13 cellular contexts compared by ENCODE assay signal in the genomic region with DNA sequence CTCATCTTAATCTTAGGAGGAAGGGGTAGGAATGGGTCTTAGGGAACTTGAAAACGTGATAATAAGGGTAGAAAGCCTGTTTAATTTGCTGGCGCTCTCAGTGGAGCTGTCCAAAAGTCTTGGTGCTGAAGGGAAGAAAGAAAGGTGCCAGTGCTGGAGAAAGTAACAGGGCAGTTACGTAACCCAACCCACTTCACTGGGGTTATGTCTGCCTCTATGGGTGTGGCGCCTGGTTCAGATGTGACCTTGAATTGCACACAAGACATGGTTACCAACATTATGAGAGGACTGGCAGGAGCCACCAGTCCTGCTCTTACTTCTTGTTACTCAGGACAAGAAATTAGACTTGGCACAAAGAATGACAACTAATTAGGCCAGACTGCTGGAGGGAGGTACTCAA. TPM values are rescaled to one million over a fixed set of nuclear protein-coding genes. Genes with fewer than 3 reads are reported as not detected.
A peak's percentile ranks its signal among the peaks of the same experiment; 100 is the strongest.
DNase-seq lines count a peak whose midpoint lies in the region; ATAC-seq, FAIRE-seq and TF ChIP-seq lines count a peak whose summit lies in the region.
"Had no signal": no experiment of that assay in that cellular context is flagged by ENCODE, and none has a peak within 500 bp of the region (broad histone marks: within the 10 kb centered on the region; RNA-seq: fewer than 3 reads in every experiment).

No MANE protein-coding gene starts in this region.

- H3K4me3 Mint-ChIP-seq in WTC11: no peak overlapping the region
- no peak overlapping the region for H3K4me3 Mint-ChIP-seq in activated naive CD8-positive, alpha-beta T cell treated with anti-CD3 and anti-CD28 coated beads for 36 hours
- H3K4me3 Mint-ChIP-seq: activated naive CD4-positive, alpha-beta T cell treated with anti-CD3 and anti-CD28 coated beads, Interleukin-2, amount 50 U/mL, for 24 hours had no signal

- no peaks in the 10 kb centered on the region for H3K36me3 Mint-ChIP-seq in WTC11
- H3K36me3 Mint-ChIP-seq in activated naive CD8-positive, alpha-beta T cell treated with anti-CD3 and anti-CD28 coated beads for 36 hours: no peaks in the 10 kb centered on the region
- H3K36me3 Mint-ChIP-seq: activated naive CD4-positive, alpha-beta T cell treated with anti-CD3 and anti-CD28 coated beads, Interleukin-2, amount 50 U/mL, for 24 hours had no signal

- CTCF ChIA-PET in WTC11 (lab: Charles Lee): no interaction called here

- no peak overlapping the region for H3K4me3 ChIP-seq in AG10803 (ENCODE audit: low read length)
- H3K4me3 ChIP-seq: heart left ventricle had no signal

- FAIRE-seq in RCC 7860 (lab: Jason Lieb, UNC): no peak

- no peaks in the 10 kb centered on the region for H3K9me3 Mint-ChIP-seq in WTC11
- H3K9me3 Mint-ChIP-seq in activated naive CD8-positive, alpha-beta T cell treated with anti-CD3 and anti-CD28 coated beads for 36 hours: no peaks in the 10 kb centered on the region

- TF ChIP-seq CTCF in AG10803 (conservative IDR thresholded peaks at IDR 0.05; ENCODE audit: low read length) (no peak), WTC11 (IDR thresholded peaks at IDR 0.05) (no peak)

- DNase-seq in AG10803 (ENCODE audit: low read depth): peak; percentile 12
- peak; percentile 13 for DNase-seq in HT1080 (ENCODE audit: low read depth)
- DNase-seq in WTC11 (ENCODE audit: low spot score): peak; percentile 51
- DNase-seq in iPS-NIHi11 (ENCODE audit: low spot score): peak; percentile 72
- DNase-seq in activated naive CD8-positive, alpha-beta T cell treated with anti-CD3 and anti-CD28 coated beads for 36 hours: no peak
- DNase-seq in RCC 7860 (ENCODE audit: low spot score): no peak
- DNase-seq in anterior cingulate cortex (lab: John Stamatoyannopoulos, UW): no peak
- DNase-seq: COR-L47, heart left ventricle, NCI-H2171, T-helper 9 cell had no signal

- no peak overlapping the region for H3K27ac Mint-ChIP-seq in WTC11
- H3K27ac Mint-ChIP-seq in activated naive CD8-positive, alpha-beta T cell treated with anti-CD3 and anti-CD28 coated beads for 36 hours: no peak overlapping the region
- H3K27ac Mint-ChIP-seq: activated naive CD4-positive, alpha-beta T cell treated with anti-CD3 and anti-CD28 coated beads, Interleukin-2, amount 50 U/mL, for 24 hours had no signal

- ATAC-seq in WTC11 (no peak; the same call in 1 of the 2 replicates), GM21423 (IDR thresholded peaks at IDR 0.05; ENCODE audit: unreplicated experiment) (no peak)
- ATAC-seq: heart left ventricle had no signal

- H3K27me3 Mint-ChIP-seq in WTC11 (ENCODE audit: low read depth): peaks cover 73% of the 10 kb centered on the region
- peaks cover 79% of the 10 kb centered on the region for H3K27me3 Mint-ChIP-seq in activated naive CD8-positive, alpha-beta T cell treated with anti-CD3 and anti-CD28 coated beads for 36 hours

- H3K4me1 Mint-ChIP-seq in WTC11: peaks cover 27% of the 10 kb centered on the region
- peaks cover 9% of the 10 kb centered on the region for H3K4me1 Mint-ChIP-seq in activated naive CD8-positive, alpha-beta T cell treated with anti-CD3 and anti-CD28 coated beads for 36 hours

- POLR2A ChIA-PET in WTC11 (lab: Charles Lee): no interaction called here

TF ChIP-seq in WTC11, 78 proteins besides CTCF, POLR2A, EP300 and RAD21:
- TF ChIP-seq, protein P1, sequence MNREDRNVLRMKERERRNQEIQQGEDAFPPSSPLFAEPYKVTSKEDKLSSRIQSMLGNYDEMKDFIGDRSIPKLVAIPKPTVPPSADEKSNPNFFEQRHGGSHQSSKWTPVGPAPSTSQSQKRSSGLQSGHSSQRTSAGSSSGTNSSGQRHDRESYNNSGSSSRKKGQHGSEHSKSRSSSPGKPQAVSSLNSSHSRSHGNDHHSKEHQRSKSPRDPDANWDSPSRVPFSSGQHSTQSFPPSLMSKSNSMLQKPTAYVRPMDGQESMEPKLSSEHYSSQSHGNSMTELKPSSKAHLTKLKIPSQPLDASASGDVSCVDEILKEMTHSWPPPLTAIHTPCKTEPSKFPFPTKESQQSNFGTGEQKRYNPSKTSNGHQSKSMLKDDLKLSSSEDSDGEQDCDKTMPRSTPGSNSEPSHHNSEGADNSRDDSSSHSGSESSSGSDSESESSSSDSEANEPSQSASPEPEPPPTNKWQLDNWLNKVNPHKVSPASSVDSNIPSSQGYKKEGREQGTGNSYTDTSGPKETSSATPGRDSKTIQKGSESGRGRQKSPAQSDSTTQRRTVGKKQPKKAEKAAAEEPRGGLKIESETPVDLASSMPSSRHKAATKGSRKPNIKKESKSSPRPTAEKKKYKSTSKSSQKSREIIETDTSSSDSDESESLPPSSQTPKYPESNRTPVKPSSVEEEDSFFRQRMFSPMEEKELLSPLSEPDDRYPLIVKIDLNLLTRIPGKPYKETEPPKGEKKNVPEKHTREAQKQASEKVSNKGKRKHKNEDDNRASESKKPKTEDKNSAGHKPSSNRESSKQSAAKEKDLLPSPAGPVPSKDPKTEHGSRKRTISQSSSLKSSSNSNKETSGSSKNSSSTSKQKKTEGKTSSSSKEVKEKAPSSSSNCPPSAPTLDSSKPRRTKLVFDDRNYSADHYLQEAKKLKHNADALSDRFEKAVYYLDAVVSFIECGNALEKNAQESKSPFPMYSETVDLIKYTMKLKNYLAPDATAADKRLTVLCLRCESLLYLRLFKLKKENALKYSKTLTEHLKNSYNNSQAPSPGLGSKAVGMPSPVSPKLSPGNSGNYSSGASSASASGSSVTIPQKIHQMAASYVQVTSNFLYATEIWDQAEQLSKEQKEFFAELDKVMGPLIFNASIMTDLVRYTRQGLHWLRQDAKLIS (CRISPR knock-in tag; IDR thresholded peaks at IDR 0.05; ENCODE audit: borderline replicate concordance): no peak
- 0 out of 2 replicates have a peak, but pooled peaks have one; percentile 30 for TF ChIP-seq ZNF232 (CRISPR knock-in tag; IDR thresholded peaks at IDR 0.05)
- TF ChIP-seq, protein P2, sequence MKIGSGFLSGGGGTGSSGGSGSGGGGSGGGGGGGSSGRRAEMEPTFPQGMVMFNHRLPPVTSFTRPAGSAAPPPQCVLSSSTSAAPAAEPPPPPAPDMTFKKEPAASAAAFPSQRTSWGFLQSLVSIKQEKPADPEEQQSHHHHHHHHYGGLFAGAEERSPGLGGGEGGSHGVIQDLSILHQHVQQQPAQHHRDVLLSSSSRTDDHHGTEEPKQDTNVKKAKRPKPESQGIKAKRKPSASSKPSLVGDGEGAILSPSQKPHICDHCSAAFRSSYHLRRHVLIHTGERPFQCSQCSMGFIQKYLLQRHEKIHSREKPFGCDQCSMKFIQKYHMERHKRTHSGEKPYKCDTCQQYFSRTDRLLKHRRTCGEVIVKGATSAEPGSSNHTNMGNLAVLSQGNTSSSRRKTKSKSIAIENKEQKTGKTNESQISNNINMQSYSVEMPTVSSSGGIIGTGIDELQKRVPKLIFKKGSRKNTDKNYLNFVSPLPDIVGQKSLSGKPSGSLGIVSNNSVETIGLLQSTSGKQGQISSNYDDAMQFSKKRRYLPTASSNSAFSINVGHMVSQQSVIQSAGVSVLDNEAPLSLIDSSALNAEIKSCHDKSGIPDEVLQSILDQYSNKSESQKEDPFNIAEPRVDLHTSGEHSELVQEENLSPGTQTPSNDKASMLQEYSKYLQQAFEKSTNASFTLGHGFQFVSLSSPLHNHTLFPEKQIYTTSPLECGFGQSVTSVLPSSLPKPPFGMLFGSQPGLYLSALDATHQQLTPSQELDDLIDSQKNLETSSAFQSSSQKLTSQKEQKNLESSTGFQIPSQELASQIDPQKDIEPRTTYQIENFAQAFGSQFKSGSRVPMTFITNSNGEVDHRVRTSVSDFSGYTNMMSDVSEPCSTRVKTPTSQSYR (CRISPR knock-in tag; IDR thresholded peaks at IDR 0.05): no peak
- peak; percentile 58; the same call in 1 of the 2 replicates for TF ChIP-seq SMAD4 (CRISPR knock-in tag; IDR thresholded peaks at IDR 0.05)
TF ChIP-seq in WTC11: peak in this region for 2.

RNA-seq across cellular contexts. Expression of a gene that starts 18.6 kb away (rescaled TPM):
- 30.4 and 38.1 TPM in 2 replicates for total RNA-seq in HT1080 (2014; rRNA removed; shearing (Covaris generic))
- 21.8 and 23.0 TPM in 2 replicates for polyA plus RNA-seq in HT1080 (2015; cell fraction: cytosol; rRNA removed)
- polyA plus RNA-seq in HT1080 (2015; cell fraction: nucleus; rRNA removed): 63.1 and 73.6 TPM in 2 replicates
- total RNA-seq in WTC11 (2021): 67.2 to 70.6 TPM (median 67.8 TPM) in 3 replicates
- 10 to 100 TPM; 32.0 to 36.1 TPM for total RNA-seq in activated naive CD8-positive, alpha-beta T cell treated with anti-CD3 and anti-CD28 coated beads for 36 hours

Comparison
In these comparisons a context has a peak if more than half of its experiments do, and no peak if none do; other contexts are left out.
1. DNase-seq: peak in AG10803 (single experiment), HT1080 (single experiment), WTC11 (single experiment) and iPS-NIHi11 (single experiment); none in activated naive CD8-positive, alpha-beta T cell treated with anti-CD3 and anti-CD28 coated beads for 36 hours (single experiment), RCC 7860 (single experiment) and anterior cingulate cortex (0 of 58).